Comparison of ENCODE assay signal across 1 cellular context in the genomic region with DNA sequence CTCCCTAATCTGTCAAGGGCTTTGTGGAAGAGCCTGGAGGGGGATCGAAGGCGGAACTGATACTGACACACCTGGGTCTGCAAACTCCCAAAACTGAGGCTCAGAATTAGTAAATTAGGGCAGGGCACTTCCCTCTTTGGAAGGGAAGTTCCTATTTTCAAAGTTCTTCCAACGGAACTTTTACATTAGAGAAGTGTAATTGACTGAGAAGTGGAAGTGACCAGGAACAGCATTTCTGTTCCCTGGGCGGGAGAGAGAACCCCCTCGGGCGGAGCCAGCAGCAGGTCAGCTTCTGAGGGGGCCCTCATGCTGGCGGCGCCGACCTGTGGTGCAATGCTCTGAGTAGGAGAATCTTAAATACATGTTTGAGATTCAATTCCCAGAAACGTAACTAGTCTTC.
TF ChIP-seq lines count a peak whose summit lies in the region.

No MANE protein-coding gene starts in this region.

TF ChIP-seq in SK-N-SH treated with all-trans-retinoic acid at 6 μM for 48 hours, 23 proteins besides CTCF, POLR2A, EP300 and RAD21 (continued from another document):
- TF ChIP-seq, protein P1, sequence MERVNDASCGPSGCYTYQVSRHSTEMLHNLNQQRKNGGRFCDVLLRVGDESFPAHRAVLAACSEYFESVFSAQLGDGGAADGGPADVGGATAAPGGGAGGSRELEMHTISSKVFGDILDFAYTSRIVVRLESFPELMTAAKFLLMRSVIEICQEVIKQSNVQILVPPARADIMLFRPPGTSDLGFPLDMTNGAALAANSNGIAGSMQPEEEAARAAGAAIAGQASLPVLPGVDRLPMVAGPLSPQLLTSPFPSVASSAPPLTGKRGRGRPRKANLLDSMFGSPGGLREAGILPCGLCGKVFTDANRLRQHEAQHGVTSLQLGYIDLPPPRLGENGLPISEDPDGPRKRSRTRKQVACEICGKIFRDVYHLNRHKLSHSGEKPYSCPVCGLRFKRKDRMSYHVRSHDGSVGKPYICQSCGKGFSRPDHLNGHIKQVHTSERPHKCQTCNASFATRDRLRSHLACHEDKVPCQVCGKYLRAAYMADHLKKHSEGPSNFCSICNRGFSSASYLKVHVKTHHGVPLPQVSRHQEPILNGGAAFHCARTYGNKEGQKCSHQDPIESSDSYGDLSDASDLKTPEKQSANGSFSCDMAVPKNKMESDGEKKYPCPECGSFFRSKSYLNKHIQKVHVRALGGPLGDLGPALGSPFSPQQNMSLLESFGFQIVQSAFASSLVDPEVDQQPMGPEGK (CRISPR knock-in tag; IDR thresholded peaks at IDR 0.05; ENCODE audit: borderline replicate concordance), result no peak
- TF ChIP-seq BACH2 (CRISPR knock-in tag; IDR thresholded peaks at IDR 0.05; ENCODE audit: borderline replicate concordance) (no peak), ESRRG (CRISPR knock-in tag; IDR thresholded peaks at IDR 0.05) (no peak), ZFP3 (CRISPR knock-in tag; IDR thresholded peaks at IDR 0.05) (no peak)
- TF ChIP-seq, protein P2, sequence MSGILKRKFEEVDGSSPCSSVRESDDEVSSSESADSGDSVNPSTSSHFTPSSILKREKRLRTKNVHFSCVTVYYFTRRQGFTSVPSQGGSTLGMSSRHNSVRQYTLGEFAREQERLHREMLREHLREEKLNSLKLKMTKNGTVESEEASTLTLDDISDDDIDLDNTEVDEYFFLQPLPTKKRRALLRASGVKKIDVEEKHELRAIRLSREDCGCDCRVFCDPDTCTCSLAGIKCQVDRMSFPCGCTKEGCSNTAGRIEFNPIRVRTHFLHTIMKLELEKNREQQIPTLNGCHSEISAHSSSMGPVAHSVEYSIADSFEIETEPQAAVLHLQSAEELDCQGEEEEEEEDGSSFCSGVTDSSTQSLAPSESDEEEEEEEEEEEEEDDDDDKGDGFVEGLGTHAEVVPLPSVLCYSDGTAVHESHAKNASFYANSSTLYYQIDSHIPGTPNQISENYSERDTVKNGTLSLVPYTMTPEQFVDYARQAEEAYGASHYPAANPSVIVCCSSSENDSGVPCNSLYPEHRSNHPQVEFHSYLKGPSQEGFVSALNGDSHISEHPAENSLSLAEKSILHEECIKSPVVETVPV (CRISPR knock-in tag; IDR thresholded peaks at IDR 0.05), result no peak
- TF ChIP-seq, protein P3, sequence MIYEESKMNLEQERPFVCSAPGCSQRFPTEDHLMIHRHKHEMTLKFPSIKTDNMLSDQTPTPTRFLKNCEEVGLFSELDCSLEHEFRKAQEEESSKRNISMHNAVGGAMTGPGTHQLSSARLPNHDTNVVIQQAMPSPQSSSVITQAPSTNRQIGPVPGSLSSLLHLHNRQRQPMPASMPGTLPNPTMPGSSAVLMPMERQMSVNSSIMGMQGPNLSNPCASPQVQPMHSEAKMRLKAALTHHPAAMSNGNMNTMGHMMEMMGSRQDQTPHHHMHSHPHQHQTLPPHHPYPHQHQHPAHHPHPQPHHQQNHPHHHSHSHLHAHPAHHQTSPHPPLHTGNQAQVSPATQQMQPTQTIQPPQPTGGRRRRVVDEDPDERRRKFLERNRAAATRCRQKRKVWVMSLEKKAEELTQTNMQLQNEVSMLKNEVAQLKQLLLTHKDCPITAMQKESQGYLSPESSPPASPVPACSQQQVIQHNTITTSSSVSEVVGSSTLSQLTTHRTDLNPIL (CRISPR knock-in tag; IDR thresholded peaks at IDR 0.05; ENCODE audit: low read depth), result no peak
